8 cellular contexts compared by ENCODE assay signal in genomic region chr1:248872752-248873408, GRCh38. TPM values are rescaled to one million over a fixed set of nuclear protein-coding genes. Genes with fewer than 3 reads are reported as not detected.
A peak's percentile ranks its signal among the peaks of the same experiment; 100 is the strongest.
DNase-seq lines count a peak whose midpoint lies in the region; ATAC-seq, FAIRE-seq and TF ChIP-seq lines count a peak whose summit lies in the region.

No MANE protein-coding gene starts in this region.

- peaks cover 17% of the 10 kb centered on the region for H3K27me3 Mint-ChIP-seq in GM23338 (ENCODE audit: insufficient read depth, low read depth, poor library complexity)

- no peak for FAIRE-seq in frontal cortex (lab: Jason Lieb, UNC)

- in situ Hi-C loops in KBM-7 (cut with MboI; ENCODE audit: low pct_unique_long_range_greater_than_20kb, low sequenced_read_pairs), result no loop called here

- H3K36me3 ChIP-seq in GM23338 (ENCODE audit: insufficient read depth), result no peaks in the 10 kb centered on the region
- H3K36me3 ChIP-seq in RWPE2 (ENCODE audit: low read depth), result no peaks in the 10 kb centered on the region
- no peaks in the 10 kb centered on the region for H3K36me3 ChIP-seq in prostate gland

- TF ChIP-seq POLR2A in prostate gland (IDR thresholded peaks at IDR 0.05), result peak; percentile 5

- H3K4me1 ChIP-seq in GM23338 (ENCODE audit: insufficient read depth) (peaks cover 6% of the 10 kb centered on the region), RWPE2 (ENCODE audit: insufficient read depth, poor library complexity, severe bottlenecking) (no peaks in the 10 kb centered on the region), prostate gland (replicated peaks) (no peaks in the 10 kb centered on the region)

- ATAC-seq in GM23338 (peak; percentile 87), RWPE2 (ENCODE audit: low read depth) (peak; percentile 83), left ventricle myocardium superior (peak; percentile 76)

- H3K27me3 ChIP-seq in GM23338 (ENCODE audit: insufficient read depth), result no peaks in the 10 kb centered on the region
- no peaks in the 10 kb centered on the region for H3K27me3 ChIP-seq in RWPE2 (ENCODE audit: insufficient read depth, poor library complexity, severe bottlenecking)
- no peaks in the 10 kb centered on the region for H3K27me3 ChIP-seq in prostate gland (replicated peaks; ENCODE audit: insufficient read depth)

- H3K27ac Mint-ChIP-seq in GM23338, result peak overlapping the region; percentile 97

- H3K27ac ChIP-seq in GM23338 (ENCODE audit: low read depth) (peak overlapping the region; percentile 88), RWPE2 (ENCODE audit: poor library complexity, severe bottlenecking) (peak overlapping the region; percentile 58), angular gyrus (ENCODE audit: low read depth, low read length) (peak overlapping the region; percentile 86), prostate gland (peak overlapping the region; percentile 95 to 96)

- no peaks in the 10 kb centered on the region for H3K79me2 ChIP-seq in GM23338 (replicated peaks; ENCODE audit: insufficient read depth)

- peaks cover 9% of the 10 kb centered on the region for H3F3A ChIP-seq in GM23338 (replicated peaks; ENCODE audit: low read depth)

- H3K4me3 Mint-ChIP-seq in GM23338, result peak overlapping the region; percentile 98

- H3K9me3 ChIP-seq in RWPE2 (ENCODE audit: severe bottlenecking), result no peaks in the 10 kb centered on the region
- no peaks in the 10 kb centered on the region for H3K9me3 ChIP-seq in prostate gland

- H3K4me2 ChIP-seq in GM23338, result peak overlapping the region; percentile 83

- DNase-seq in GF-D8 (lab: John Stamatoyannopoulos, UW) (peak; percentile 67), GM23338 (ENCODE audit: low spot score) (peak; percentile 89), KBM-7 (peak; percentile 83), RWPE2 (ENCODE audit: low spot score) (peak; percentile 69), left ventricle myocardium superior (peak; percentile 65), prostate gland (ENCODE audit: low spot score) (peak; percentile 56), frontal cortex (ENCODE audit: low spot score in 2 of 2) (no peak)

- no peaks in the 10 kb centered on the region for H3K9me2 ChIP-seq in GM23338 (ENCODE audit: insufficient read depth)

- no peak for TF ChIP-seq CTCF in GM23338 (conservative IDR thresholded peaks at IDR 0.05; ENCODE audit: low read depth in 2 of 2)
- no peak for TF ChIP-seq CTCF in RWPE2 (IDR thresholded peaks at IDR 0.05; ENCODE audit: poor library complexity, severe bottlenecking)
- no peak for TF ChIP-seq CTCF in prostate gland (IDR thresholded peaks at IDR 0.05)

- H3K4me3 ChIP-seq in GM23338 (peak overlapping the region; percentile 92), RWPE2 (ENCODE audit: severe bottlenecking) (peak overlapping the region; percentile 68), prostate gland (peak overlapping the region; percentile 51 to 58)

- no peaks in the 10 kb centered on the region for H4K20me1 ChIP-seq in GM23338 (replicated peaks; ENCODE audit: insufficient read depth)

- H3K36me3 Mint-ChIP-seq in GM23338 (ENCODE audit: low read depth), result peaks cover 4% of the 10 kb centered on the region; the same call in 1 of the 3 replicates

- peaks cover 3% of the 10 kb centered on the region for H3K4me1 Mint-ChIP-seq in GM23338

- WGBS in prostate gland, result 4% methylated on average over 31 of the region's 31 CpGs

- H3K9me3 Mint-ChIP-seq in GM23338, result peaks cover 13% of the 10 kb centered on the region

- intact Hi-C loops in left ventricle myocardium superior (cut with micrococcal nuclease), result no loop called here
- intact Hi-C loops in prostate gland (cut with DNase I), result loop anchor here (2.0 kb wide), 1 partner anchor 14 kb away; the partner anchor contains the start of gene ZNF692

- peak overlapping the region; percentile 98 for H2AFZ ChIP-seq in GM23338

TF ChIP-seq in GM23338, 12 proteins besides CTCF, POLR2A, EP300 and RAD21:
- TF ChIP-seq CREB1 (CRISPR knock-in tag; IDR thresholded peaks at IDR 0.05; ENCODE audit: low read depth) (peak; percentile 5; the same call in 1 of the 2 replicates), EZH2phosphoT487 (IDR thresholded peaks at IDR 0.05; ENCODE audit: unreplicated experiment) (no peak), POLR2AphosphoS5 (IDR thresholded peaks at IDR 0.05; ENCODE audit: low read depth) (peak; percentile 43)
- TF ChIP-seq, protein P1, sequence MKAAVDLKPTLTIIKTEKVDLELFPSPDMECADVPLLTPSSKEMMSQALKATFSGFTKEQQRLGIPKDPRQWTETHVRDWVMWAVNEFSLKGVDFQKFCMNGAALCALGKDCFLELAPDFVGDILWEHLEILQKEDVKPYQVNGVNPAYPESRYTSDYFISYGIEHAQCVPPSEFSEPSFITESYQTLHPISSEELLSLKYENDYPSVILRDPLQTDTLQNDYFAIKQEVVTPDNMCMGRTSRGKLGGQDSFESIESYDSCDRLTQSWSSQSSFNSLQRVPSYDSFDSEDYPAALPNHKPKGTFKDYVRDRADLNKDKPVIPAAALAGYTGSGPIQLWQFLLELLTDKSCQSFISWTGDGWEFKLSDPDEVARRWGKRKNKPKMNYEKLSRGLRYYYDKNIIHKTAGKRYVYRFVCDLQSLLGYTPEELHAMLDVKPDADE (IDR thresholded peaks at IDR 0.05), result no peak

RNA-seq across cellular contexts. Expression of gene ZNF692, which starts 14.0 kb away (rescaled TPM):
- total RNA-seq in GM23338 (2014; rRNA removed; shearing (Covaris generic)), result 34.4 and 57.1 TPM in 2 replicates
- polyA plus RNA-seq in GM23338 (2016; fragmentation: Nextera tagmentation; extraction: Ambion mirVana), result 38.3 and 41.2 TPM in 2 replicates
- 27.1 TPM for total RNA-seq in left ventricle myocardium superior
- total RNA-seq in prostate gland, result 10 to 100 TPM; 65.0 to 99.7 TPM
- 19.6 TPM for total RNA-seq in frontal cortex

RNA-seq across cellular contexts. Expression of gene PGBD2, which starts 33.2 kb away (rescaled TPM):
- 6.6 and 10.2 TPM in 2 replicates for total RNA-seq in GM23338 (2014; rRNA removed; shearing (Covaris generic))
- polyA plus RNA-seq in GM23338 (2016; fragmentation: Nextera tagmentation; extraction: Ambion mirVana), result 4.8 and 5.7 TPM in 2 replicates
- total RNA-seq in left ventricle myocardium superior (3.3 TPM), prostate gland (10 to 100 TPM in 1 of 2 donors, 1 to 10 TPM in 1; 8.6 to 12.6 TPM), frontal cortex (11.0 TPM)

RNA-seq across cellular contexts. Expression of gene ZNF672, which starts 34.9 kb away (rescaled TPM):
- total RNA-seq in GM23338 (2014; rRNA removed; shearing (Covaris generic)), result 26.3 and 39.7 TPM in 2 replicates
- 9.0 and 10.3 TPM in 2 replicates for polyA plus RNA-seq in GM23338 (2016; fragmentation: Nextera tagmentation; extraction: Ambion mirVana)
- total RNA-seq in left ventricle myocardium superior, result 45.5 TPM
- total RNA-seq in prostate gland, result 10 to 100 TPM; 44.2 to 63.1 TPM
- 14.7 TPM for total RNA-seq in frontal cortex

RNA-seq across cellular contexts. Expression of gene SH3BP5L, which starts 47.2 kb away (rescaled TPM):
- total RNA-seq in GM23338 (2014; rRNA removed; shearing (Covaris generic)), result 16.8 and 26.1 TPM in 2 replicates
- 2.8 and 3.9 TPM in 2 replicates for polyA plus RNA-seq in GM23338 (2016; fragmentation: Nextera tagmentation; extraction: Ambion mirVana)
- total RNA-seq in left ventricle myocardium superior (20.1 TPM), prostate gland (10 to 100 TPM; 23.3 to 35.3 TPM), frontal cortex (31.4 TPM)

Comparison
In these comparisons a context has a peak if more than half of its experiments do, and no peak if none do; other contexts are left out.
1. DNase-seq: peak in GF-D8 (single experiment), GM23338 (single experiment), KBM-7 (single experiment), RWPE2 (single experiment), left ventricle myocardium superior (single experiment) and prostate gland (single experiment); none in frontal cortex (0 of 2).
2. Peak in every context shown above with its lines, with median percentiles within 50 percentile points of each other: ATAC-seq, H3K27ac ChIP-seq and H3K4me3 ChIP-seq.